ENCODE assay signal across 23 cellular contexts in the genomic region with DNA sequence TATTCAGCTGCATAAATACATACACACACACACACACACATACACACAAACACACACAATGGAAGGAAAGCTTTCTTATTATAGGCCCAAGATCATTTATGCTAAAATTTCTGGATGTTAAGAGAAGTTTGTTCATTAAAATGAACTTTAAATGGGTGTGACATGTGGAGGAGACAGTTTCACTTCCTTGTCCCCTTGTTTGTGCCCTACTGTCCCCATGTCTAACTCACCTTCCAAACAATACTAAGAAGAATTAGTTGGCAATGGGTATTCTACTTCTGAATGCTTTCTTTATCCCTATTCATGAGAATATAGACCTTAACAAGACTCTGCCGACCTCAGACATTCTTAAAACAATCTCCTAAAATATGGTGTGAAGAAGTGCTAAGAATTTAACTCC.
"Had no signal": no experiment of that assay in that cellular context is flagged by ENCODE, and none has a peak within 500 bp of the region (broad histone marks: within the 10 kb centered on the region; RNA-seq: fewer than 3 reads in every experiment).

No MANE protein-coding gene starts in this region.

- ATAC-seq: left lung; lower lobe of right lung; stimulated activated effector memory CD8-positive, alpha-beta T cell treated with anti-CD3 and anti-CD28 coated beads, Interleukin-12 subunit alpha, Interleukin-12 subunit beta, amount 100 ng/mL, for 72 hours had no signal

- H3K27me3 Mint-ChIP-seq: activated naive CD4-positive, alpha-beta T cell treated with anti-CD3 and anti-CD28 coated beads, Interleukin-2, amount 10 ng/mL, durations not matched to agents 7 days and 5 days; brain had no signal

- H3K27ac Mint-ChIP-seq: activated naive CD4-positive, alpha-beta T cell treated with anti-CD3 and anti-CD28 coated beads, Interleukin-2, amount 10 ng/mL, durations not matched to agents 7 days and 5 days; activated naive CD8-positive, alpha-beta T cell treated with anti-CD3 and anti-CD28 coated beads, Interleukin-2, amount 10 ng/mL, durations not matched to agents 7 days and 5 days; stimulated activated effector memory CD8-positive, alpha-beta T cell treated with anti-CD3 and anti-CD28 coated beads, Interleukin-12 subunit alpha, Interleukin-12 subunit beta, amount 100 ng/mL, for 72 hours; T-helper 2 cell treated with Interferon-gamma antibody and Interleukin-4, amounts not matched to agents 5 μg/mL and 100 μg/mL, for 36 hours had no signal

- H3K4me1 Mint-ChIP-seq: activated naive CD4-positive, alpha-beta T cell treated with anti-CD3 and anti-CD28 coated beads, Interleukin-2, amount 10 ng/mL, durations not matched to agents 7 days and 5 days; activated naive CD8-positive, alpha-beta T cell treated with anti-CD3 and anti-CD28 coated beads, Interleukin-2, amount 10 ng/mL, durations not matched to agents 7 days and 5 days had no signal

- H3K9me3 Mint-ChIP-seq: activated naive CD4-positive, alpha-beta T cell treated with anti-CD3 and anti-CD28 coated beads, Interleukin-2, amount 10 ng/mL, durations not matched to agents 7 days and 5 days; T-helper 2 cell treated with Interferon-gamma antibody and Interleukin-4, amounts not matched to agents 5 μg/mL and 100 μg/mL, for 36 hours had no signal

- DNase-seq: activated CD4-positive, alpha-beta T cell treated with anti-CD3 and anti-CD28 coated beads for 48 hours; activated CD4-positive, alpha-beta T cell treated with anti-CD3 and anti-CD28 coated beads, Interleukin-2, amount 50 U/mL, for 48 hours; activated CD8-positive, alpha-beta memory T cell treated with anti-CD3 and anti-CD28 coated beads for 24 hours; activated effector memory CD4-positive, alpha-beta T cell treated with Interleukin-2 at 50 U/mL for 16 hours; activated naive CD4-positive, alpha-beta T cell treated with anti-CD3 and anti-CD28 coated beads, Interleukin-2, amount 10 ng/mL, durations not matched to agents 7 days and 5 days; activated naive CD8-positive, alpha-beta T cell treated with anti-CD3 and anti-CD28 coated beads, Interleukin-2, amount 10 ng/mL, durations not matched to agents 7 days and 5 days; cerebellar nuclear complex; colonic mucosa; effector memory CD4-positive, alpha-beta T cell; kidney glomerular epithelial cell; left lung; lower lobe of right lung; mesendoderm; nucleus accumbens; psoas muscle; sigmoid colon; small intestine; stimulated activated CD4-positive, alpha-beta T cell treated with anti-CD3 and anti-CD28 coated beads, Interleukin-4, amount 100 ng/mL, for 24 hours; tibial artery had no signal

- H3K36me3 Mint-ChIP-seq: activated naive CD4-positive, alpha-beta T cell treated with anti-CD3 and anti-CD28 coated beads, Interleukin-2, amount 10 ng/mL, durations not matched to agents 7 days and 5 days; activated naive CD8-positive, alpha-beta T cell treated with anti-CD3 and anti-CD28 coated beads, Interleukin-2, amount 10 ng/mL, durations not matched to agents 7 days and 5 days; brain; stimulated activated effector memory CD8-positive, alpha-beta T cell treated with anti-CD3 and anti-CD28 coated beads, Interleukin-12 subunit alpha, Interleukin-12 subunit beta, amount 100 ng/mL, for 72 hours had no signal

- H3K4me3 Mint-ChIP-seq: activated naive CD4-positive, alpha-beta T cell treated with anti-CD3 and anti-CD28 coated beads, Interleukin-2, amount 10 ng/mL, durations not matched to agents 7 days and 5 days; activated naive CD8-positive, alpha-beta T cell treated with anti-CD3 and anti-CD28 coated beads, Interleukin-2, amount 10 ng/mL, durations not matched to agents 7 days and 5 days; brain; neural crest cell; stimulated activated effector memory CD8-positive, alpha-beta T cell treated with anti-CD3 and anti-CD28 coated beads, Interleukin-12 subunit alpha, Interleukin-12 subunit beta, amount 100 ng/mL, for 72 hours; T-helper 2 cell treated with Interferon-gamma antibody and Interleukin-4, amounts not matched to agents 5 μg/mL and 100 μg/mL, for 36 hours had no signal
